In genomic region chr1:26189331-26189730, GRCh38 we compare ENCODE assay signal across 23 cellular contexts. TPM values are rescaled to one million over a fixed set of nuclear protein-coding genes. Genes with fewer than 3 reads are reported as not detected.
A peak's percentile ranks its signal among the peaks of the same experiment; 100 is the strongest.
DNase-seq lines count a peak whose midpoint lies in the region; ATAC-seq, FAIRE-seq and TF ChIP-seq lines count a peak whose summit lies in the region.
"Had no signal": no experiment of that assay in that cellular context is flagged by ENCODE, and none has a peak within 500 bp of the region (broad histone marks: within the 10 kb centered on the region; RNA-seq: fewer than 3 reads in every experiment).

No MANE protein-coding gene starts in this region.

- H3K9me3 ChIP-seq in mammary epithelial cell (replicated peaks; ENCODE audit: insufficient read depth, low read length) (no peaks in the 10 kb centered on the region), HepG2 (ENCODE audit: low read length) (no peaks in the 10 kb centered on the region), osteoblast (ENCODE audit: low read depth, low read length) (no peaks in the 10 kb centered on the region)

- TF ChIP-seq CTCF in mammary epithelial cell (conservative IDR thresholded peaks at IDR 0.05 in 1 of 2, IDR thresholded peaks at IDR 0.05 in 1 of 2; ENCODE audit: extremely low read depth in 1 of 2, insufficient read depth in 1 of 2, low read depth in 1 of 2, low read length in 2 of 2) (no peak), HepG2 (CRISPR knock-in tag; IDR thresholded peaks at IDR 0.05) (no peak), osteoblast (IDR thresholded peaks at IDR 0.05; ENCODE audit: extremely low read depth, low read depth, low read length) (no peak)

- FAIRE-seq in HepG2 (lab: Jason Lieb, UNC), result no peak
- FAIRE-seq: H54 had no signal

- H3K27ac ChIP-seq in mammary epithelial cell (ENCODE audit: insufficient read depth, low read depth, low read length) (no peak overlapping the region), HepG2 (ENCODE audit: extremely low read length, insufficient read depth, low read length) (no peak overlapping the region), osteoblast (ENCODE audit: low read depth, low read length) (no peak overlapping the region)

- no peaks in the 10 kb centered on the region for H3K27me3 ChIP-seq in mammary epithelial cell (ENCODE audit: insufficient read depth, low read length)
- peaks cover 0 to 11% of the 10 kb centered on the region in 2 experiments; a peak in 2 of 5 replicates for H3K27me3 ChIP-seq in HepG2 (ENCODE audit: control insufficient read depth in 1 of 2, insufficient read depth in 2 of 2, low read length in 2 of 2)
- peaks cover 14% of the 10 kb centered on the region for H3K27me3 ChIP-seq in osteoblast (ENCODE audit: insufficient read depth, low read length)

- H3K4me1 Mint-ChIP-seq in activated naive CD8-positive, alpha-beta T cell treated with anti-CD3 and anti-CD28 coated beads, Interleukin-2, amount 10 ng/mL, durations not matched to agents 7 days and 5 days, result peaks cover 24% of the 10 kb centered on the region
- peaks cover 12% of the 10 kb centered on the region for H3K4me1 Mint-ChIP-seq in activated naive CD8-positive, alpha-beta T cell treated with anti-CD3 and anti-CD28 coated beads for 36 hours
- peaks cover 7% of the 10 kb centered on the region for H3K4me1 Mint-ChIP-seq in activated CD4-positive, alpha-beta T cell treated with anti-CD3 and anti-CD28 coated beads for 36 hours

- DNase-seq in activated naive CD8-positive, alpha-beta T cell treated with anti-CD3 and anti-CD28 coated beads, Interleukin-2, amount 10 ng/mL, durations not matched to agents 7 days and 5 days, result no peak
- no peak for DNase-seq in activated naive CD8-positive, alpha-beta T cell treated with anti-CD3 and anti-CD28 coated beads for 36 hours
- no peak for DNase-seq in mammary epithelial cell
- DNase-seq in HepG2 (ENCODE audit: low spot score), result no peak
- peak; percentile 39 for DNase-seq in osteoblast (ENCODE audit: insufficient read length, low spot score, missing footprints)
- no peak for DNase-seq in SHP77 (lab: John Stamatoyannopoulos, UW)
- DNase-seq in activated CD4-positive, alpha-beta T cell treated with anti-CD3 and anti-CD28 coated beads for 36 hours, result no peak
- DNase-seq: 8988T; ACHN; DMS153; DND-41; NCI-H1105; NCI-H1436 treated with DMSO at 0.1 percent for 48 hours; NCI-H187 treated with DMSO at 0.1 percent for 48 hours; NCI-H524 treated with DMSO at 0.1 percent for 48 hours; NCI-H774; NK-92 treated with Interleukin-12 subunit alpha and Interleukin-12 subunit beta, amount 100 ng/mL, for 24 hours; RPMI8226; SHP77 treated with DMSO at 0.1 percent for 48 hours had no signal

- TF ChIP-seq POLR2A in HepG2 (IDR thresholded peaks at IDR 0.05; ENCODE audit: insufficient read depth in 1 of 2, low read depth in 2 of 2, low read length in 2 of 2), result no peak

- in situ Hi-C loops in mammary epithelial cell (cut with MboI; ENCODE audit: low sequenced_read_pairs in 2 of 2) (no loop called here), HepG2 (cut with HindIII; ENCODE audit: extremely low pct_ligation_motif_present, low pct_unique_long_range_greater_than_20kb) (no loop called here)

- H2AFZ ChIP-seq in mammary epithelial cell (ENCODE audit: low read depth, low read length) (no peak overlapping the region), HepG2 (ENCODE audit: low read length) (no peak overlapping the region), osteoblast (ENCODE audit: low read length) (no peak overlapping the region)

- peaks cover 3% of the 10 kb centered on the region for H3K36me3 ChIP-seq in mammary epithelial cell (ENCODE audit: insufficient read depth, low read length)
- H3K36me3 ChIP-seq in HepG2 (replicated peaks in 1 of 2; ENCODE audit: control insufficient read depth in 1 of 2, insufficient read depth in 2 of 2, low read length in 2 of 2), result 0 out of 5 replicates have a peak, but pooled peaks cover 0 to 2% of the 10 kb centered on the region in 2 experiments
- H3K36me3 ChIP-seq in osteoblast (ENCODE audit: insufficient read depth, low read length), result no peaks in the 10 kb centered on the region

- BruUV-seq in mammary epithelial cell (replicated peaks; lab: Mats Ljungman, UMichigan) (TSS peak; percentile 66), HepG2 (replicated peaks; lab: Mats Ljungman, UMichigan) (no TSS peak)

- no peaks in the 10 kb centered on the region for H3K4me1 ChIP-seq in mammary epithelial cell (ENCODE audit: insufficient read depth, low read length)
- no peaks in the 10 kb centered on the region for H3K4me1 ChIP-seq in HepG2 (ENCODE audit: insufficient read depth, low read length)
- no peaks in the 10 kb centered on the region for H3K4me1 ChIP-seq in osteoblast (ENCODE audit: insufficient read depth, low read length)

- TF ChIP-seq EP300 in HepG2 (IDR thresholded peaks at IDR 0.05; ENCODE audit: low read depth in 2 of 2, low read length in 2 of 2) (no peak), HepG2 (CRISPR knock-in tag; IDR thresholded peaks at IDR 0.05; ENCODE audit: borderline replicate concordance) (no peak)

- no peak overlapping the region for H3K4me3 Mint-ChIP-seq in activated naive CD8-positive, alpha-beta T cell treated with anti-CD3 and anti-CD28 coated beads, Interleukin-2, amount 10 ng/mL, durations not matched to agents 7 days and 5 days
- no peak overlapping the region for H3K4me3 Mint-ChIP-seq in activated naive CD8-positive, alpha-beta T cell treated with anti-CD3 and anti-CD28 coated beads for 36 hours
- H3K4me3 Mint-ChIP-seq in activated CD4-positive, alpha-beta T cell treated with anti-CD3 and anti-CD28 coated beads for 36 hours, result no peak overlapping the region
- H3K4me3 Mint-ChIP-seq: IgD-negative memory B cell had no signal

- dilution Hi-C loops in mammary epithelial cell (cut with HindIII; ENCODE audit: low sequenced_read_pairs), result no loop called here

- 78% methylated on average over 5 of the region's 6 CpGs for WGBS in mammary epithelial cell (ENCODE audit: low coverage, missing lambda C conversion rate)
- 31% methylated on average over 4 of the region's 6 CpGs for WGBS in HepG2 (ENCODE audit: low lambda C conversion rate)

- POLR2A ChIA-PET in activated naive CD8-positive, alpha-beta T cell treated with anti-CD3 and anti-CD28 coated beads, Interleukin-2, amount 10 ng/mL, durations not matched to agents 7 days and 5 days (lab: Charles Lee), result no interaction called here
- POLR2A ChIA-PET in HepG2 (lab: Yijun Ruan, JAX), result interaction anchor here (1.7 kb wide), 1 partner anchor 36 kb away, joined by 5 read pairs; no protein-coding TSS in a partner anchor
- POLR2A ChIA-PET in activated CD4-positive, alpha-beta T cell treated with anti-CD3 and anti-CD28 coated beads for 36 hours (lab: Charles Lee), result no interaction called here

- no peak overlapping the region for H3K4me2 ChIP-seq in mammary epithelial cell (ENCODE audit: insufficient read depth, low read depth, low read length)
- no peak overlapping the region for H3K4me2 ChIP-seq in HepG2 (ENCODE audit: low read depth, low read length)
- H3K4me2 ChIP-seq in osteoblast (ENCODE audit: insufficient read depth, low read length), result no peak overlapping the region

- H3K27ac Mint-ChIP-seq in activated naive CD8-positive, alpha-beta T cell treated with anti-CD3 and anti-CD28 coated beads, Interleukin-2, amount 10 ng/mL, durations not matched to agents 7 days and 5 days, result peak overlapping the region; percentile 18
- no peak overlapping the region for H3K27ac Mint-ChIP-seq in activated naive CD8-positive, alpha-beta T cell treated with anti-CD3 and anti-CD28 coated beads for 36 hours
- H3K27ac Mint-ChIP-seq in activated CD4-positive, alpha-beta T cell treated with anti-CD3 and anti-CD28 coated beads for 36 hours, result no peak overlapping the region
- H3K27ac Mint-ChIP-seq: IgD-negative memory B cell had no signal

- ATAC-seq in activated naive CD8-positive, alpha-beta T cell treated with anti-CD3 and anti-CD28 coated beads, Interleukin-2, amount 10 ng/mL, durations not matched to agents 7 days and 5 days (ENCODE audit: low read depth), result no peak
- ATAC-seq in HepG2, result no peak
- no peak for ATAC-seq in HG03442 (IDR thresholded peaks at IDR 0.05; ENCODE audit: unreplicated experiment)
- ATAC-seq in activated CD4-positive, alpha-beta T cell treated with anti-CD3 and anti-CD28 coated beads for 36 hours, result no peak

- H3K4me3 ChIP-seq in mammary epithelial cell (replicated peaks in 1 of 3; ENCODE audit: insufficient read depth in 1 of 3, low read depth in 2 of 3, low read length in 3 of 3) (no peak overlapping the region), HepG2 (replicated peaks in 1 of 3; ENCODE audit: insufficient read depth in 1 of 3, low read depth in 2 of 3, low read length in 3 of 3) (no peak overlapping the region), osteoblast (ENCODE audit: insufficient read depth, low read length) (no peak overlapping the region)

- no peaks in the 10 kb centered on the region for H3K36me3 Mint-ChIP-seq in activated naive CD8-positive, alpha-beta T cell treated with anti-CD3 and anti-CD28 coated beads, Interleukin-2, amount 10 ng/mL, durations not matched to agents 7 days and 5 days
- H3K36me3 Mint-ChIP-seq in activated naive CD8-positive, alpha-beta T cell treated with anti-CD3 and anti-CD28 coated beads for 36 hours, result no peaks in the 10 kb centered on the region
- H3K36me3 Mint-ChIP-seq in activated CD4-positive, alpha-beta T cell treated with anti-CD3 and anti-CD28 coated beads for 36 hours (ENCODE audit: low read depth), result no peaks in the 10 kb centered on the region
- H3K36me3 Mint-ChIP-seq: IgD-negative memory B cell had no signal

- no peaks in the 10 kb centered on the region for H3K79me2 ChIP-seq in mammary epithelial cell (ENCODE audit: insufficient read depth, low read length)
- no peaks in the 10 kb centered on the region for H3K79me2 ChIP-seq in HepG2 (ENCODE audit: insufficient read depth, low read length)
- no peaks in the 10 kb centered on the region for H3K79me2 ChIP-seq in osteoblast (ENCODE audit: insufficient read depth, low read length)

- H3K9me3 Mint-ChIP-seq in activated naive CD8-positive, alpha-beta T cell treated with anti-CD3 and anti-CD28 coated beads, Interleukin-2, amount 10 ng/mL, durations not matched to agents 7 days and 5 days, result no peaks in the 10 kb centered on the region
- no peaks in the 10 kb centered on the region for H3K9me3 Mint-ChIP-seq in activated naive CD8-positive, alpha-beta T cell treated with anti-CD3 and anti-CD28 coated beads for 36 hours
- no peaks in the 10 kb centered on the region for H3K9me3 Mint-ChIP-seq in activated CD4-positive, alpha-beta T cell treated with anti-CD3 and anti-CD28 coated beads for 36 hours (ENCODE audit: low read depth)
- H3K9me3 Mint-ChIP-seq: IgD-negative memory B cell had no signal

- TF ChIP-seq RAD21 in HepG2 (CRISPR knock-in tag; IDR thresholded peaks at IDR 0.05), result no peak

- CTCF ChIA-PET in mammary epithelial cell (lab: Charles Lee; ENCODE audit: low non-redundant PET) (no interaction called here), HepG2 (lab: Yijun Ruan, JAX; ENCODE audit: low intra/inter-chr PET ratio, low total read pairs) (no interaction called here)
- CTCF ChIA-PET in activated CD4-positive, alpha-beta T cell treated with anti-CD3 and anti-CD28 coated beads for 36 hours (lab: Charles Lee), result interaction anchor here (0.7 to 1.0 kb wide), 2 partner anchors 19 to 354 kb away, joined by 3 to 4 read pairs; no protein-coding TSS in a partner anchor

- intact Hi-C loops in mammary epithelial cell (cut with micrococcal nuclease) (no loop called here), HepG2 (cut with micrococcal nuclease; ENCODE audit: unreplicated experiment) (no loop called here)
- intact Hi-C loops in activated CD4-positive, alpha-beta T cell treated with anti-CD3 and anti-CD28 coated beads for 36 hours (cut with DNase I, micrococcal nuclease), result no loop called here

- H3K27me3 Mint-ChIP-seq in activated naive CD8-positive, alpha-beta T cell treated with anti-CD3 and anti-CD28 coated beads, Interleukin-2, amount 10 ng/mL, durations not matched to agents 7 days and 5 days, result no peaks in the 10 kb centered on the region
- no peaks in the 10 kb centered on the region for H3K27me3 Mint-ChIP-seq in activated naive CD8-positive, alpha-beta T cell treated with anti-CD3 and anti-CD28 coated beads for 36 hours
- no peaks in the 10 kb centered on the region for H3K27me3 Mint-ChIP-seq in activated CD4-positive, alpha-beta T cell treated with anti-CD3 and anti-CD28 coated beads for 36 hours

- no peak overlapping the region for H3K9ac ChIP-seq in mammary epithelial cell (ENCODE audit: insufficient read depth, low read length)
- H3K9ac ChIP-seq in HepG2 (ENCODE audit: insufficient read depth, low read depth, low read length), result no peak overlapping the region

- H4K20me1 ChIP-seq in mammary epithelial cell (ENCODE audit: insufficient read depth, low read length), result no peaks in the 10 kb centered on the region
- H4K20me1 ChIP-seq in HepG2 (ENCODE audit: insufficient read depth, low read length), result no peaks in the 10 kb centered on the region
- no peaks in the 10 kb centered on the region for H4K20me1 ChIP-seq in osteoblast (ENCODE audit: insufficient read depth, low read length)

RNA-seq across cellular contexts. Expression of gene CATSPER4, which starts 1.1 kb away (rescaled TPM):
- not detected for total RNA-seq in activated naive CD8-positive, alpha-beta T cell treated with anti-CD3 and anti-CD28 coated beads, Interleukin-2, amount 10 ng/mL, durations not matched to agents 7 days and 5 days
- total RNA-seq in activated naive CD8-positive, alpha-beta T cell treated with anti-CD3 and anti-CD28 coated beads for 36 hours, result not detected
- not detected for total RNA-seq in mammary epithelial cell
- polyA plus RNA-seq in mammary epithelial cell, result not detected
- polyA minus RNA-seq in mammary epithelial cell, result not detected
- total RNA-seq in HepG2 (2016; rRNA removed; fragmentation: Illumina TruSeq; extraction: Trizol), result not detected in 2 replicates
- total RNA-seq in HepG2 (2016; cell fraction: cytosol; rRNA removed; fragmentation: Illumina TruSeq; extraction: Trizol; ENCODE audit: low read depth), result not detected in 2 replicates
- not detected in 2 replicates for total RNA-seq in HepG2 (2016; cell fraction: insoluble cytoplasmic fraction; rRNA removed; fragmentation: Illumina TruSeq; extraction: Trizol)
- total RNA-seq in HepG2 (2016; cell fraction: membrane; rRNA removed; fragmentation: Illumina TruSeq; extraction: Trizol), result not detected in 2 replicates
- not detected in 2 replicates for total RNA-seq in HepG2 (2016; cell fraction: nucleus; rRNA removed; fragmentation: Illumina TruSeq; extraction: Trizol)
- not detected in 2 replicates for polyA plus RNA-seq in HepG2 (2011; rRNA removed)
- not detected in 2 replicates for polyA plus RNA-seq in HepG2 (2011; cell fraction: cytosol; rRNA removed)
- polyA plus RNA-seq in HepG2 (2011; cell fraction: nucleus; rRNA removed), result 0.07 TPM in 1 of 2 replicates, not detected in the other
- polyA plus RNA-seq in HepG2 (2012), result not detected in 2 replicates
- polyA plus RNA-seq in HepG2 (2016; cell fraction: cytosol; fragmentation: Illumina TruSeq; extraction: Trizol; ENCODE audit: low read depth), result not detected in 2 replicates
- not detected in 2 replicates for polyA plus RNA-seq in HepG2 (2016; cell fraction: insoluble cytoplasmic fraction; fragmentation: Illumina TruSeq; extraction: Trizol; ENCODE audit: low read depth)
- polyA plus RNA-seq in HepG2 (2016; cell fraction: membrane; fragmentation: Illumina TruSeq; extraction: Trizol; ENCODE audit: low read depth), result not detected in 2 replicates
- not detected in 2 replicates for polyA plus RNA-seq in HepG2 (2016; cell fraction: nucleus; fragmentation: Illumina TruSeq; extraction: Trizol; ENCODE audit: insufficient read depth, low read depth)
- polyA minus RNA-seq in HepG2 (2011; rRNA and poly(A)+ RNA removed; ENCODE audit: low replicate concordance), result not detected in 2 replicates
- polyA minus RNA-seq in HepG2 (2011; cell fraction: cytosol; rRNA and poly(A)+ RNA removed), result not detected in 2 replicates
- polyA minus RNA-seq in HepG2 (2011; cell fraction: nucleus; rRNA and poly(A)+ RNA removed), result not detected in 2 replicates
- not detected in 2 replicates for total RNA-seq in osteoblast
- not detected for total RNA-seq in activated CD4-positive, alpha-beta T cell treated with anti-CD3 and anti-CD28 coated beads for 36 hours
- polyA plus RNA-seq: BJ, IgD-negative memory B cell had no signal

RNA-seq across cellular contexts. Expression of gene CNKSR1, which starts 12.0 kb away (rescaled TPM):
- 1 to 10 TPM; 4.5 to 6.0 TPM for total RNA-seq in activated naive CD8-positive, alpha-beta T cell treated with anti-CD3 and anti-CD28 coated beads, Interleukin-2, amount 10 ng/mL, durations not matched to agents 7 days and 5 days
- total RNA-seq in activated naive CD8-positive, alpha-beta T cell treated with anti-CD3 and anti-CD28 coated beads for 36 hours, result 1 to 10 TPM; 2.2 to 2.4 TPM
- 10 to 100 TPM; 26.0 to 38.2 TPM for total RNA-seq in mammary epithelial cell
- 20.8 TPM for polyA plus RNA-seq in mammary epithelial cell
- 67.1 TPM for polyA minus RNA-seq in mammary epithelial cell
- 1.5 and 3.4 TPM in 2 replicates for total RNA-seq in HepG2 (2016; rRNA removed; fragmentation: Illumina TruSeq; extraction: Trizol)
- total RNA-seq in HepG2 (2016; cell fraction: cytosol; rRNA removed; fragmentation: Illumina TruSeq; extraction: Trizol; ENCODE audit: low read depth), result 0.71 and 1.3 TPM in 2 replicates
- 1.8 and 3.1 TPM in 2 replicates for total RNA-seq in HepG2 (2016; cell fraction: insoluble cytoplasmic fraction; rRNA removed; fragmentation: Illumina TruSeq; extraction: Trizol)
- total RNA-seq in HepG2 (2016; cell fraction: membrane; rRNA removed; fragmentation: Illumina TruSeq; extraction: Trizol), result 1.1 TPM in 2 replicates
- 3.7 and 5.8 TPM in 2 replicates for total RNA-seq in HepG2 (2016; cell fraction: nucleus; rRNA removed; fragmentation: Illumina TruSeq; extraction: Trizol)
- 8.9 and 9.7 TPM in 2 replicates for polyA plus RNA-seq in HepG2 (2011; rRNA removed)
- polyA plus RNA-seq in HepG2 (2011; cell fraction: cytosol; rRNA removed), result 2.4 and 2.7 TPM in 2 replicates
- polyA plus RNA-seq in HepG2 (2011; cell fraction: nucleus; rRNA removed), result 64.0 and 70.5 TPM in 2 replicates
- 6.1 and 6.7 TPM in 2 replicates for polyA plus RNA-seq in HepG2 (2012)
- 0.33 and 0.35 TPM in 2 replicates for polyA plus RNA-seq in HepG2 (2016; cell fraction: cytosol; fragmentation: Illumina TruSeq; extraction: Trizol; ENCODE audit: low read depth)
- 1.9 and 2.0 TPM in 2 replicates for polyA plus RNA-seq in HepG2 (2016; cell fraction: insoluble cytoplasmic fraction; fragmentation: Illumina TruSeq; extraction: Trizol; ENCODE audit: low read depth)
- polyA plus RNA-seq in HepG2 (2016; cell fraction: membrane; fragmentation: Illumina TruSeq; extraction: Trizol; ENCODE audit: low read depth), result 0.60 and 0.72 TPM in 2 replicates
- 15.4 and 19.4 TPM in 2 replicates for polyA plus RNA-seq in HepG2 (2016; cell fraction: nucleus; fragmentation: Illumina TruSeq; extraction: Trizol; ENCODE audit: insufficient read depth, low read depth)
- 9.4 and 12.9 TPM in 2 replicates for polyA minus RNA-seq in HepG2 (2011; rRNA and poly(A)+ RNA removed; ENCODE audit: low replicate concordance)
- 2.0 and 4.8 TPM in 2 replicates for polyA minus RNA-seq in HepG2 (2011; cell fraction: cytosol; rRNA and poly(A)+ RNA removed)
- polyA minus RNA-seq in HepG2 (2011; cell fraction: nucleus; rRNA and poly(A)+ RNA removed), result 16.1 and 21.8 TPM in 2 replicates
- total RNA-seq in osteoblast, result under 0.01 TPM in 1 of 2 replicates, not detected in the other
- total RNA-seq in activated CD4-positive, alpha-beta T cell treated with anti-CD3 and anti-CD28 coated beads for 36 hours, result 1 to 10 TPM; 3.0 to 3.2 TPM

RNA-seq across cellular contexts. Expression of gene ZNF593OS, which starts 17.7 kb away (rescaled TPM):
- not detected for total RNA-seq in activated naive CD8-positive, alpha-beta T cell treated with anti-CD3 and anti-CD28 coated beads, Interleukin-2, amount 10 ng/mL, durations not matched to agents 7 days and 5 days
- total RNA-seq in activated naive CD8-positive, alpha-beta T cell treated with anti-CD3 and anti-CD28 coated beads for 36 hours, result not detected
- under 1 TPM in 1 of 2 donors, not detected in 1; 0.50 TPM for total RNA-seq in mammary epithelial cell
- polyA plus RNA-seq in mammary epithelial cell, result not detected
- not detected for polyA minus RNA-seq in mammary epithelial cell
- total RNA-seq in HepG2 (2016; rRNA removed; fragmentation: Illumina TruSeq; extraction: Trizol), result not detected in 2 replicates
- not detected in 2 replicates for total RNA-seq in HepG2 (2016; cell fraction: cytosol; rRNA removed; fragmentation: Illumina TruSeq; extraction: Trizol; ENCODE audit: low read depth)
- total RNA-seq in HepG2 (2016; cell fraction: insoluble cytoplasmic fraction; rRNA removed; fragmentation: Illumina TruSeq; extraction: Trizol), result not detected in 2 replicates
- total RNA-seq in HepG2 (2016; cell fraction: membrane; rRNA removed; fragmentation: Illumina TruSeq; extraction: Trizol), result not detected in 2 replicates
- not detected in 2 replicates for total RNA-seq in HepG2 (2016; cell fraction: nucleus; rRNA removed; fragmentation: Illumina TruSeq; extraction: Trizol)
- not detected in 2 replicates for polyA plus RNA-seq in HepG2 (2011; rRNA removed)
- not detected in 2 replicates for polyA plus RNA-seq in HepG2 (2011; cell fraction: cytosol; rRNA removed)
- polyA plus RNA-seq in HepG2 (2011; cell fraction: nucleus; rRNA removed), result not detected in 2 replicates
- 0.47 and 0.69 TPM in 2 replicates for polyA plus RNA-seq in HepG2 (2012)
- polyA plus RNA-seq in HepG2 (2016; cell fraction: cytosol; fragmentation: Illumina TruSeq; extraction: Trizol; ENCODE audit: low read depth), result not detected in 2 replicates
- polyA plus RNA-seq in HepG2 (2016; cell fraction: insoluble cytoplasmic fraction; fragmentation: Illumina TruSeq; extraction: Trizol; ENCODE audit: low read depth), result not detected in 2 replicates
- polyA plus RNA-seq in HepG2 (2016; cell fraction: membrane; fragmentation: Illumina TruSeq; extraction: Trizol; ENCODE audit: low read depth), result not detected in 2 replicates
- polyA plus RNA-seq in HepG2 (2016; cell fraction: nucleus; fragmentation: Illumina TruSeq; extraction: Trizol; ENCODE audit: insufficient read depth, low read depth), result not detected in 2 replicates
- polyA minus RNA-seq in HepG2 (2011; rRNA and poly(A)+ RNA removed; ENCODE audit: low replicate concordance), result not detected in 2 replicates
- polyA minus RNA-seq in HepG2 (2011; cell fraction: cytosol; rRNA and poly(A)+ RNA removed), result not detected in 2 replicates
- polyA minus RNA-seq in HepG2 (2011; cell fraction: nucleus; rRNA and poly(A)+ RNA removed), result not detected in 2 replicates
- total RNA-seq in osteoblast, result not detected in 2 replicates
- not detected for total RNA-seq in activated CD4-positive, alpha-beta T cell treated with anti-CD3 and anti-CD28 coated beads for 36 hours
- polyA plus RNA-seq: BJ had no signal

RNA-seq across cellular contexts. Expression of gene ZNF593, which starts 19.6 kb away (rescaled TPM):
- 10 to 100 TPM; 26.5 to 31.0 TPM for total RNA-seq in activated naive CD8-positive, alpha-beta T cell treated with anti-CD3 and anti-CD28 coated beads, Interleukin-2, amount 10 ng/mL, durations not matched to agents 7 days and 5 days
- total RNA-seq in activated naive CD8-positive, alpha-beta T cell treated with anti-CD3 and anti-CD28 coated beads for 36 hours, result 10 to 100 TPM; 90.8 to 93.3 TPM
- total RNA-seq in mammary epithelial cell (10 to 100 TPM; 31.5 to 41.5 TPM), HepG2 (2016; rRNA removed; fragmentation: Illumina TruSeq; extraction: Trizol) (55.8 and 59.3 TPM in 2 replicates), osteoblast (21.2 and 29.0 TPM in 2 replicates)
- polyA plus RNA-seq in mammary epithelial cell (61.2 TPM), HepG2 (2011; rRNA removed) (37.3 and 43.0 TPM in 2 replicates)
- 20.1 TPM for polyA minus RNA-seq in mammary epithelial cell
- total RNA-seq in HepG2 (2016; cell fraction: cytosol; rRNA removed; fragmentation: Illumina TruSeq; extraction: Trizol; ENCODE audit: low read depth), result 52.2 and 57.2 TPM in 2 replicates
- 56.8 and 58.5 TPM in 2 replicates for total RNA-seq in HepG2 (2016; cell fraction: insoluble cytoplasmic fraction; rRNA removed; fragmentation: Illumina TruSeq; extraction: Trizol)
- total RNA-seq in HepG2 (2016; cell fraction: membrane; rRNA removed; fragmentation: Illumina TruSeq; extraction: Trizol), result 56.1 and 57.7 TPM in 2 replicates
- 17.8 and 21.4 TPM in 2 replicates for total RNA-seq in HepG2 (2016; cell fraction: nucleus; rRNA removed; fragmentation: Illumina TruSeq; extraction: Trizol)
- 48.9 and 77.5 TPM in 2 replicates for polyA plus RNA-seq in HepG2 (2011; cell fraction: cytosol; rRNA removed)
- polyA plus RNA-seq in HepG2 (2011; cell fraction: nucleus; rRNA removed), result 42.4 and 44.7 TPM in 2 replicates
- 23.3 and 41.2 TPM in 2 replicates for polyA plus RNA-seq in HepG2 (2012)
- polyA plus RNA-seq in HepG2 (2016; cell fraction: cytosol; fragmentation: Illumina TruSeq; extraction: Trizol; ENCODE audit: low read depth), result 60.3 and 61.5 TPM in 2 replicates
- 63.8 and 68.9 TPM in 2 replicates for polyA plus RNA-seq in HepG2 (2016; cell fraction: insoluble cytoplasmic fraction; fragmentation: Illumina TruSeq; extraction: Trizol; ENCODE audit: low read depth)
- polyA plus RNA-seq in HepG2 (2016; cell fraction: membrane; fragmentation: Illumina TruSeq; extraction: Trizol; ENCODE audit: low read depth), result 57.3 and 58.6 TPM in 2 replicates
- 41.8 and 47.8 TPM in 2 replicates for polyA plus RNA-seq in HepG2 (2016; cell fraction: nucleus; fragmentation: Illumina TruSeq; extraction: Trizol; ENCODE audit: insufficient read depth, low read depth)
- polyA minus RNA-seq in HepG2 (2011; rRNA and poly(A)+ RNA removed; ENCODE audit: low replicate concordance), result 17.7 and 18.6 TPM in 2 replicates
- polyA minus RNA-seq in HepG2 (2011; cell fraction: cytosol; rRNA and poly(A)+ RNA removed), result 12.2 and 17.8 TPM in 2 replicates
- polyA minus RNA-seq in HepG2 (2011; cell fraction: nucleus; rRNA and poly(A)+ RNA removed), result 8.8 and 10.2 TPM in 2 replicates
- total RNA-seq in activated CD4-positive, alpha-beta T cell treated with anti-CD3 and anti-CD28 coated beads for 36 hours, result 10 to 100 TPM; 44.6 to 56.3 TPM

RNA-seq across cellular contexts. Expression of gene C1orf232, which starts 20.6 kb away (rescaled TPM):
- not detected for total RNA-seq in activated naive CD8-positive, alpha-beta T cell treated with anti-CD3 and anti-CD28 coated beads, Interleukin-2, amount 10 ng/mL, durations not matched to agents 7 days and 5 days
- total RNA-seq in activated naive CD8-positive, alpha-beta T cell treated with anti-CD3 and anti-CD28 coated beads for 36 hours, result not detected
- total RNA-seq in mammary epithelial cell, result not detected
- polyA plus RNA-seq in mammary epithelial cell, result not detected
- not detected for polyA minus RNA-seq in mammary epithelial cell
- total RNA-seq in HepG2 (2016; rRNA removed; fragmentation: Illumina TruSeq; extraction: Trizol), result not detected in 2 replicates
- not detected in 2 replicates for total RNA-seq in HepG2 (2016; cell fraction: cytosol; rRNA removed; fragmentation: Illumina TruSeq; extraction: Trizol; ENCODE audit: low read depth)
- not detected in 2 replicates for total RNA-seq in HepG2 (2016; cell fraction: insoluble cytoplasmic fraction; rRNA removed; fragmentation: Illumina TruSeq; extraction: Trizol)
- not detected in 2 replicates for total RNA-seq in HepG2 (2016; cell fraction: membrane; rRNA removed; fragmentation: Illumina TruSeq; extraction: Trizol)
- total RNA-seq in HepG2 (2016; cell fraction: nucleus; rRNA removed; fragmentation: Illumina TruSeq; extraction: Trizol), result not detected in 2 replicates
- not detected in 2 replicates for polyA plus RNA-seq in HepG2 (2011; rRNA removed)
- not detected in 2 replicates for polyA plus RNA-seq in HepG2 (2011; cell fraction: cytosol; rRNA removed)
- polyA plus RNA-seq in HepG2 (2011; cell fraction: nucleus; rRNA removed), result not detected in 2 replicates
- not detected in 2 replicates for polyA plus RNA-seq in HepG2 (2012)
- polyA plus RNA-seq in HepG2 (2016; cell fraction: cytosol; fragmentation: Illumina TruSeq; extraction: Trizol; ENCODE audit: low read depth), result not detected in 2 replicates
- polyA plus RNA-seq in HepG2 (2016; cell fraction: insoluble cytoplasmic fraction; fragmentation: Illumina TruSeq; extraction: Trizol; ENCODE audit: low read depth), result not detected in 2 replicates
- not detected in 2 replicates for polyA plus RNA-seq in HepG2 (2016; cell fraction: membrane; fragmentation: Illumina TruSeq; extraction: Trizol; ENCODE audit: low read depth)
- not detected in 2 replicates for polyA plus RNA-seq in HepG2 (2016; cell fraction: nucleus; fragmentation: Illumina TruSeq; extraction: Trizol; ENCODE audit: insufficient read depth, low read depth)
- polyA minus RNA-seq in HepG2 (2011; rRNA and poly(A)+ RNA removed; ENCODE audit: low replicate concordance), result not detected in 2 replicates
- polyA minus RNA-seq in HepG2 (2011; cell fraction: cytosol; rRNA and poly(A)+ RNA removed), result not detected in 2 replicates
- polyA minus RNA-seq in HepG2 (2011; cell fraction: nucleus; rRNA and poly(A)+ RNA removed), result not detected in 2 replicates
- total RNA-seq in osteoblast, result not detected in 2 replicates
- not detected for total RNA-seq in activated CD4-positive, alpha-beta T cell treated with anti-CD3 and anti-CD28 coated beads for 36 hours
- polyA plus RNA-seq: BJ, IgD-negative memory B cell had no signal
